8 cellular contexts compared by ENCODE assay signal in the genomic region with DNA sequence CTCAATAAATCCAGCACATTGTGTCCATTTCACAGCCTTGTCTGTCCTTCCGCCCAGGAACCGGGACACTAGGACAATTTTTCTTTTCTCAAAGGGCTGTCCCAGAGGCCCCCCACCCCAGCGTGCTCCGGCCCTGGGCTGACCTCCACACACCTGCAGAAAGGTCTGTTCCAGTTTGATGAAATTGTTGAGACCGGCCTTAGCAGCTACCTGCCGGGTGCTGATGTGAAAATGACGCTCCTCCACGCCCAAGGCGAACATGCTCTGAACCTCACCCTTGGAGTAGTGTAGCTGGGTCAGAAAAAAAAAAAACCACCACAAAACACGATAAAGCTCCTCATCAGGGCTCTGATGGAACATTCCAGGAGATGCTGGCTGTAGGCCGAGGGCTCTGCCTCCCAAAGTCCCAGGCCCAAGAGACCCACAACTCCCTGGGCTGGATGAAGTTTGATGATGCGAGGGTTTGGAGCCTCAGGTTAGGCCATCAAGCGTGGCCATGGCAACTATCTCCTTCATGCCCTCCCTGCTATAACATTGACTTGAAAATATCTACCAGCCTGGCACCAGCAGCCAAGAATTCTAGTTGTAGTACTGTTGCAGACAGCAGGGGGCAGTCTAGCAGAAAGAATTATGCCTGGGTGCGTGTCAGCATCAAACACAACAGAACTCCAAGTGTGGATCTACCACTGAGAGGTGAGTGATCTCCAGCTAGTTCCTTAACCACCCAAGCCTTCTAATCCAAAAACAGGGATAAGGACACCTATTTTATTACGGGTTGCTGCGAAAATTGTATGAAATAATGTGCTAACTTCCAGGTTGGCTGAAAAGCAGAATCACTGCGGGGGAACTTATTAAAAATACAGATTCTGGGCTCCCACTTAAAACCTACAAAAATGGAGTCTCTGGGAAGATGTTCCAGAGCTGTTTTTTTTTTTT.
A peak's percentile ranks its signal among the peaks of the same experiment; 100 is the strongest.
DNase-seq lines count a peak whose midpoint lies in the region; ATAC-seq and TF ChIP-seq lines count a peak whose summit lies in the region.

No MANE protein-coding gene starts in this region.

- H3K4me3 Mint-ChIP-seq in CD4-positive, alpha-beta T cell, result no peak overlapping the region

- peak; percentile 40 to 59 (median 52) for DNase-seq in CD4-positive, alpha-beta T cell
- peak; percentile 58 for DNase-seq in HK-2 (ENCODE audit: unreplicated experiment)
- peak; percentile 81 for DNase-seq in OCI-M1 (lab: John Stamatoyannopoulos, UW)
- DNase-seq in activated T-cell treated with anti-CD3 and anti-CD28 coated beads for 48 hours (ENCODE audit: low read depth), result peak; percentile 51
- peak; percentile 55 to 76 for DNase-seq in fibroblast of lung (ENCODE audit: low read depth in 2 of 2)
- peak; percentile 32 for DNase-seq in thoracic aorta (ENCODE audit: low spot score)

- no peak overlapping the region for H3K4me2 ChIP-seq in fibroblast of lung (ENCODE audit: extremely low read depth, insufficient read depth, low read length)

- no peak overlapping the region for H3K4me3 ChIP-seq in fibroblast of lung (replicated peaks in 1 of 4; ENCODE audit: control extremely low read depth in 1 of 4, insufficient read depth in 1 of 4, low read depth in 3 of 4, low read length in 4 of 4)
- no peak overlapping the region for H3K4me3 ChIP-seq in neutrophil (ENCODE audit: low read depth in 1 of 2, low read length in 1 of 2)
- no peak overlapping the region for H3K4me3 ChIP-seq in thoracic aorta

- POLR2A ChIA-PET in CD4-positive, alpha-beta T cell (lab: Charles Lee), result interaction anchor here (0.6 kb wide), 1 partner anchor 234 kb away, joined by 3 read pairs; no protein-coding TSS in a partner anchor

- H3K27me3 ChIP-seq in CD4-positive, alpha-beta T cell (ENCODE audit: control insufficient read depth, insufficient read depth, low read length), result no peaks in the 10 kb centered on the region
- no peaks in the 10 kb centered on the region for H3K27me3 ChIP-seq in fibroblast of lung (ENCODE audit: control insufficient read depth, insufficient read depth, low read length)
- H3K27me3 ChIP-seq in neutrophil, result no peaks in the 10 kb centered on the region
- no peaks in the 10 kb centered on the region for H3K27me3 ChIP-seq in thoracic aorta (replicated peaks; ENCODE audit: insufficient read depth)

- H3K4me1 Mint-ChIP-seq in CD4-positive, alpha-beta T cell (ENCODE audit: low read depth), result no peaks in the 10 kb centered on the region

- no peaks in the 10 kb centered on the region for H3K79me2 ChIP-seq in fibroblast of lung (ENCODE audit: control insufficient read depth, insufficient read depth, low read length)

- TF ChIP-seq CTCF in CD4-positive, alpha-beta T cell (IDR thresholded peaks at IDR 0.05), result peak; percentile 69
- TF ChIP-seq CTCF in fibroblast of lung (conservative IDR thresholded peaks at IDR 0.05 in 1 of 2, IDR thresholded peaks at IDR 0.05 in 1 of 2; ENCODE audit: low read depth in 1 of 2, low read length in 2 of 2) (peak; percentile 62 to 73), neutrophil (IDR thresholded peaks at IDR 0.05) (peak; percentile 73), thoracic aorta (IDR thresholded peaks at IDR 0.05) (peak; percentile 76)

- no peaks in the 10 kb centered on the region for H4K20me1 ChIP-seq in fibroblast of lung (ENCODE audit: control insufficient read depth, extremely low read depth, insufficient read depth, low read length)

- no peak overlapping the region for H3K9ac ChIP-seq in fibroblast of lung (ENCODE audit: insufficient read depth, low read length)

- no peaks in the 10 kb centered on the region for H3K27me3 Mint-ChIP-seq in CD4-positive, alpha-beta T cell

- no peaks in the 10 kb centered on the region for H3K4me1 ChIP-seq in fibroblast of lung (ENCODE audit: control insufficient read depth, extremely low read depth, insufficient read depth, low read length)
- no peaks in the 10 kb centered on the region for H3K4me1 ChIP-seq in neutrophil (ENCODE audit: control insufficient read depth in 1 of 2, insufficient read depth in 1 of 2, low read depth in 1 of 2, low read length in 1 of 2)
- H3K4me1 ChIP-seq in thoracic aorta (ENCODE audit: control insufficient read depth in 1 of 2, low read depth in 2 of 2), result peaks cover 9 to 14% of the 10 kb centered on the region in 2 donors

- no peaks in the 10 kb centered on the region for H3K9me3 Mint-ChIP-seq in CD4-positive, alpha-beta T cell

- peak; percentile 78 for ATAC-seq in CD4-positive, alpha-beta T cell (ENCODE audit: poor library complexity)
- ATAC-seq in thoracic aorta (ENCODE audit: insufficient number of reproducible peaks, low FRiP score, low read depth) (peak; percentile 73), GM18870 (IDR thresholded peaks at IDR 0.05; ENCODE audit: unreplicated experiment) (no peak)

- no peaks in the 10 kb centered on the region for H3K36me3 Mint-ChIP-seq in CD4-positive, alpha-beta T cell (ENCODE audit: low read depth)

- CTCF ChIA-PET in CD4-positive, alpha-beta T cell (lab: Charles Lee), result interaction anchor here (0.6 to 1.5 kb wide), 5 partner anchors 11 to 396 kb away, joined by 3 to 5 read pairs (median 4); no protein-coding TSS in a partner anchor

- no peak overlapping the region for H3K27ac ChIP-seq in CD4-positive, alpha-beta T cell (ENCODE audit: low read depth, low read length)
- H3K27ac ChIP-seq in fibroblast of lung (ENCODE audit: insufficient read depth, low read length) (no peak overlapping the region), neutrophil (no peak overlapping the region), thoracic aorta (no peak overlapping the region)

- H3K27ac Mint-ChIP-seq in CD4-positive, alpha-beta T cell, result no peak overlapping the region

- intact Hi-C loops in CD4-positive, alpha-beta T cell (cut with DNase I, micrococcal nuclease), result loop anchor here (1.0 to 10.0 kb wide), 5 partner anchors 125 to 445 kb away; no protein-coding TSS in a partner anchor

- H3K36me3 ChIP-seq in fibroblast of lung (ENCODE audit: control insufficient read depth, insufficient read depth, low read length), result no peaks in the 10 kb centered on the region
- H3K36me3 ChIP-seq in neutrophil, result no peaks in the 10 kb centered on the region
- no peaks in the 10 kb centered on the region for H3K36me3 ChIP-seq in thoracic aorta

- no peak overlapping the region for H2AFZ ChIP-seq in fibroblast of lung (ENCODE audit: low read length)

- H3K9me3 ChIP-seq in CD4-positive, alpha-beta T cell (ENCODE audit: control insufficient read depth, low read length), result no peaks in the 10 kb centered on the region
- H3K9me3 ChIP-seq in fibroblast of lung (ENCODE audit: control insufficient read depth, insufficient read depth, low read depth, low read length) (no peaks in the 10 kb centered on the region), neutrophil (no peaks in the 10 kb centered on the region), thoracic aorta (no peaks in the 10 kb centered on the region)
